ENCODE assay signal across 21 cellular contexts in genomic region chr14:65016461-65016860, GRCh38. TPM values are rescaled to one million over a fixed set of nuclear protein-coding genes. Genes with fewer than 3 reads are reported as not detected.
DNase-seq lines count a peak whose midpoint lies in the region; ATAC-seq and TF ChIP-seq lines count a peak whose summit lies in the region.
"Had no signal": no experiment of that assay in that cellular context is flagged by ENCODE, and none has a peak within 500 bp of the region (broad histone marks: within the 10 kb centered on the region; RNA-seq: fewer than 3 reads in every experiment).

No MANE protein-coding gene starts in this region.

- no peaks in the 10 kb centered on the region for H3K9me2 ChIP-seq in HCT116 (ENCODE audit: insufficient read depth)

- no peaks in the 10 kb centered on the region for H3K27me3 ChIP-seq in HCT116 (ENCODE audit: insufficient read depth, low read length)
- H3K27me3 ChIP-seq in BE2C = no peaks in the 10 kb centered on the region
- H3K27me3 ChIP-seq: MG63 had no signal

- no peaks in the 10 kb centered on the region for H4K20me1 ChIP-seq in HCT116 (ENCODE audit: insufficient read depth)

- no peak for ATAC-seq in HCT116

- no peak overlapping the region for H3K27ac ChIP-seq in HCT116 (ENCODE audit: low read depth, low read length)
- H3K27ac ChIP-seq in caudate nucleus (ENCODE audit: low read depth, low read length) = peak overlapping the region; percentile 45
- H3K27ac ChIP-seq: HL-60, SK-N-MC had no signal

- no peaks in the 10 kb centered on the region for H3K9me3 ChIP-seq in HCT116 (ENCODE audit: control insufficient read depth in 1 of 2, insufficient read depth in 1 of 2, low read depth in 1 of 2, low read length in 2 of 2)
- no peaks in the 10 kb centered on the region for H3K9me3 ChIP-seq in BE2C
- H3K9me3 ChIP-seq: MG63 had no signal

- RAD21 ChIA-PET in HCT116 (lab: Charles Lee; ENCODE audit: low non-redundant PET in 1 of 2, low total read pairs in 2 of 2, uncharacterized antibody in 2 of 2, unreplicated experiment in 2 of 2) = no interaction called here

- H3K79me2 ChIP-seq in HCT116 (ENCODE audit: insufficient read depth, low read length) = no peaks in the 10 kb centered on the region

- intact Hi-C loops in HCT116 (cut with micrococcal nuclease) = no loop called here

- TSS peak; percentile 9 for BruUV-seq in HCT116 (replicated peaks; lab: Mats Ljungman, UMichigan)

- no peak overlapping the region for H2AFZ ChIP-seq in HCT116 (ENCODE audit: low read depth, low read length, poor library complexity, severe bottlenecking)

- H3K4me3 ChIP-seq in HCT116 (replicated peaks in 1 of 2; ENCODE audit: low read depth in 1 of 2, low read length in 2 of 2) (no peak overlapping the region), BE2C (ENCODE audit: low read depth, low read length) (no peak overlapping the region)
- H3K4me3 ChIP-seq: MG63, SK-N-MC had no signal

- peaks cover 19 to 22% of the 10 kb centered on the region in 2 experiments; a peak in 3 of 4 replicates for H3K36me3 ChIP-seq in HCT116 (ENCODE audit: control insufficient read depth in 1 of 2, insufficient read depth in 2 of 2, low read length in 2 of 2)
- peaks cover 6% of the 10 kb centered on the region for H3K36me3 ChIP-seq in BE2C
- H3K36me3 ChIP-seq: MG63 had no signal

- CTCF ChIA-PET in HCT116 (lab: Charles Lee) = no interaction called here

- no peak overlapping the region for H3K4me2 ChIP-seq in HCT116 (ENCODE audit: low read length)

- TF ChIP-seq POLR2A in HCT116 (IDR thresholded peaks at IDR 0.05; ENCODE audit: borderline replicate concordance, extremely low read depth, insufficient read depth, insufficient read length) = no peak

- no peak for TF ChIP-seq RAD21 in HCT116 (IDR thresholded peaks at IDR 0.05; ENCODE audit: low read depth)

- H3K9ac ChIP-seq in HCT116 (ENCODE audit: low read length) = no peak overlapping the region

- POLR2A ChIA-PET in HCT116 (lab: Charles Lee) = no interaction called here

- H3K4me1 ChIP-seq in HCT116 (ENCODE audit: control insufficient read depth in 1 of 2, insufficient read depth in 2 of 2, low read length in 2 of 2) = peaks cover 0 to 4% of the 10 kb centered on the region in 2 experiments; a peak in 1 of 4 replicates
- no peaks in the 10 kb centered on the region for H3K4me1 ChIP-seq in BE2C

- DNase-seq in HCT116 (ENCODE audit: low read depth, low spot score) = no peak
- peak in 12 of 61 donors; percentile 11 to 41 (median 25) for DNase-seq in caudate nucleus (lab: John Stamatoyannopoulos, UW)
- DNase-seq in medulla oblongata (ENCODE audit: extremely low spot score) = peak; percentile 79
- peak; percentile 74 for DNase-seq in superior temporal gyrus (ENCODE audit: extremely low spot score)
- DNase-seq in NCI-H1436 (lab: John Stamatoyannopoulos, UW) = no peak
- DNase-seq in NCI-H2227 (lab: John Stamatoyannopoulos, UW; ENCODE audit: unreplicated experiment) = no peak
- no peak for DNase-seq in NCI-H524 treated with DMSO at 0.1 percent for 48 hours (lab: John Stamatoyannopoulos, UW)
- no peak for DNase-seq in BE2C
- DNase-seq: DMS79 treated with DMSO at 0.1 percent for 48 hours, H9, IMR-90, Karpas-422, MG63, NCI-H1048, NCI-H146, NCI-H2029 treated with DMSO at 0.1 percent for 48 hours, NCI-H82, OCI-M1, Right ventricle myocardium superior had no signal

- no peak for TF ChIP-seq CTCF in HCT116 (IDR thresholded peaks at IDR 0.05 in 2 of 3, conservative IDR thresholded peaks at IDR 0.05 in 1 of 3; ENCODE audit: borderline replicate concordance in 1 of 3, insufficient read depth in 1 of 3, low read depth in 2 of 3, low read length in 2 of 3)
- no peak for TF ChIP-seq CTCF in BE2C (IDR thresholded peaks at IDR 0.05; ENCODE audit: low read depth, low read length)

TF ChIP-seq in HCT116, 20 proteins besides CTCF, POLR2A, EP300 and RAD21:
- TF ChIP-seq FOSL1 (IDR thresholded peaks at IDR 0.05; ENCODE audit: low read depth) = no peak
- TF ChIP-seq JUND (IDR thresholded peaks at IDR 0.05) = no peak
- no peak for TF ChIP-seq CBX3 (IDR thresholded peaks at IDR 0.05; ENCODE audit: low read depth)
- no peak for TF ChIP-seq EGR1 (IDR thresholded peaks at IDR 0.05; ENCODE audit: low read depth)
- no peak for TF ChIP-seq POLR2AphosphoS5 (IDR thresholded peaks at IDR 0.05; ENCODE audit: low read depth, low read length)
- TF ChIP-seq SP1 (IDR thresholded peaks at IDR 0.05; ENCODE audit: low read depth) = no peak
- no peak for TF ChIP-seq ATF3 (IDR thresholded peaks at IDR 0.05)
- no peak for TF ChIP-seq REST (IDR thresholded peaks at IDR 0.05; ENCODE audit: low read depth)
- TF ChIP-seq SIN3A (IDR thresholded peaks at IDR 0.05; ENCODE audit: low read depth) = no peak
- TF ChIP-seq ZNF274 (IDR thresholded peaks at IDR 0.05; ENCODE audit: low read depth, low read length) = no peak
- no peak for TF ChIP-seq YY1 (IDR thresholded peaks at IDR 0.05; ENCODE audit: extremely low read depth, insufficient replicate concordance, low read depth, low read length)
- TF ChIP-seq ELF1 (IDR thresholded peaks at IDR 0.05; ENCODE audit: borderline replicate concordance, low read depth) = no peak
- no peak for TF ChIP-seq ZBTB33 (IDR thresholded peaks at IDR 0.05; ENCODE audit: extremely low read depth, insufficient replicate concordance, low read length)
- no peak for TF ChIP-seq ZFX (IDR thresholded peaks at IDR 0.05)
- no peak for TF ChIP-seq SRF (IDR thresholded peaks at IDR 0.05; ENCODE audit: low read depth)
- no peak for TF ChIP-seq EZH2phosphoT487 (IDR thresholded peaks at IDR 0.05; ENCODE audit: borderline replicate concordance)
- TF ChIP-seq MAX (IDR thresholded peaks at IDR 0.05) = no peak
- TF ChIP-seq CEBPB (IDR thresholded peaks at IDR 0.05; ENCODE audit: low read depth) = no peak
- TF ChIP-seq EZH2 (IDR thresholded peaks at IDR 0.05) = no peak

RNA-seq across cellular contexts. Expression of gene FNTB, which starts 29.8 kb away (rescaled TPM):
- 26.7 TPM for total RNA-seq in HCT116 (2021; ENCODE audit: unreplicated experiment)
- 27.5 and 28.0 TPM in 2 replicates for polyA plus RNA-seq in HCT116 (2012)
- 13.9 TPM for polyA plus RNA-seq in BE2C (2012; ENCODE audit: insufficient read depth, insufficient read length, low read depth)

RNA-seq across cellular contexts. Expression of gene RAB15, which starts 44.3 kb away (rescaled TPM):
- total RNA-seq in HCT116 (2021; ENCODE audit: unreplicated experiment) = 3.3 TPM
- 5.5 and 5.7 TPM in 2 replicates for polyA plus RNA-seq in HCT116 (2012)
- polyA plus RNA-seq in BE2C (2012; ENCODE audit: insufficient read depth, insufficient read length, low read depth) = 2.8 TPM

Comparison
In these comparisons a context has a peak if more than half of its experiments do, and no peak if none do; other contexts are left out.
1. DNase-seq: peak in medulla oblongata (single experiment) and superior temporal gyrus (single experiment); none in HCT116 (single experiment), NCI-H1436 (single experiment), NCI-H2227 (single experiment), NCI-H524 treated with DMSO at 0.1 percent for 48 hours (single experiment) and BE2C (single experiment).